Comparison of ENCODE assay signal across 23 cellular contexts in genomic region chr11:88246680-88247079, GRCh38.
DNase-seq lines count a peak whose midpoint lies in the region; ATAC-seq and TF ChIP-seq lines count a peak whose summit lies in the region.
"Had no signal": no experiment of that assay in that cellular context is flagged by ENCODE, and none has a peak within 500 bp of the region (broad histone marks: within the 10 kb centered on the region; RNA-seq: fewer than 3 reads in every experiment).

No MANE protein-coding gene starts in this region.

- no peak for TF ChIP-seq RAD21 in IMR-90 (IDR thresholded peaks at IDR 0.05; ENCODE audit: low read length)

- no peak overlapping the region for H3K4me3 ChIP-seq in IMR-90 (ENCODE audit: insufficient read depth, low read depth, low read length)
- no peak overlapping the region for H3K4me3 ChIP-seq in body of pancreas
- no peak overlapping the region for H3K4me3 ChIP-seq in Caco-2 (ENCODE audit: low read depth, low read length)
- H3K4me3 ChIP-seq: colonic mucosa, gastrocnemius medialis, spleen had no signal

- no peak overlapping the region for H3K4ac ChIP-seq in IMR-90 (ENCODE audit: low read depth, low read length)

- BruUV-seq in IMR-90 (replicated peaks; lab: Mats Ljungman, UMichigan) = no TSS peak
- no TSS peak for BruUV-seq in Caco-2 (replicated peaks; lab: Mats Ljungman, UMichigan)

- TF ChIP-seq POLR2A in IMR-90 (IDR thresholded peaks at IDR 0.05; ENCODE audit: low read depth, low read length) = no peak
- TF ChIP-seq POLR2A in body of pancreas (IDR thresholded peaks at IDR 0.05) = no peak

- H3K27me3 ChIP-seq in IMR-90 (ENCODE audit: control insufficient read depth, insufficient read depth, low read length) (no peaks in the 10 kb centered on the region), body of pancreas (no peaks in the 10 kb centered on the region), Caco-2 (replicated peaks; ENCODE audit: control insufficient read depth, insufficient read depth, low read length) (no peaks in the 10 kb centered on the region)
- H3K27me3 ChIP-seq: colonic mucosa, gastrocnemius medialis, spleen had no signal

- TF ChIP-seq CTCF in IMR-90 (conservative IDR thresholded peaks at IDR 0.05; ENCODE audit: low read depth, low read length) (no peak), body of pancreas (IDR thresholded peaks at IDR 0.05) (no peak), Caco-2 (IDR thresholded peaks at IDR 0.05; ENCODE audit: insufficient read depth in 1 of 2, low read depth in 1 of 2, low read length in 1 of 2, severe bottlenecking in 1 of 2, unreplicated experiment in 1 of 2) (no peak)

- no peak overlapping the region for H2BK120ac ChIP-seq in IMR-90 (ENCODE audit: low read depth, low read length)

- CTCF ChIA-PET in IMR-90 (lab: Yijun Ruan, JAX) (interaction anchor here (0.6 to 1.0 kb wide), 3 partner anchors 9 to 293 kb away, joined by 3 to 9 read pairs (median 4); no protein-coding TSS in a partner anchor), Caco-2 (lab: Charles Lee) (no interaction called here)

- no peak overlapping the region for H2BK20ac ChIP-seq in IMR-90 (ENCODE audit: low read depth, low read length)

- POLR2A ChIA-PET in IMR-90 (lab: Charles Lee; ENCODE audit: unreplicated experiment) (no interaction called here), Caco-2 (lab: Charles Lee) (no interaction called here)

- H3K27ac Mint-ChIP-seq in Caco-2 (ENCODE audit: unreplicated experiment) = no peak overlapping the region
- H3K27ac Mint-ChIP-seq: activated naive CD4-positive, alpha-beta T cell treated with anti-CD3 and anti-CD28 coated beads, Interleukin-2, amount 50 U/mL, for 72 hours; H9; mesothelial cell of epicardium; stimulated activated naive CD8-positive, alpha-beta T cell treated with anti-CD3 and anti-CD28 coated beads, Interleukin-15, Interleukin-2, amounts not matched to agents 100 ng/mL and 50 ng/mL, for 24 hours had no signal

- H3K4me2 ChIP-seq in IMR-90 (ENCODE audit: low read depth, low read length) = no peak overlapping the region

- H3K4me3 Mint-ChIP-seq in Caco-2 (ENCODE audit: unreplicated experiment) = no peak overlapping the region
- H3K4me3 Mint-ChIP-seq: H9; mesothelial cell of epicardium; stimulated activated naive CD8-positive, alpha-beta T cell treated with anti-CD3 and anti-CD28 coated beads, Interleukin-15, Interleukin-2, amounts not matched to agents 100 ng/mL and 50 ng/mL, for 24 hours had no signal

- no peak overlapping the region for H3K18ac ChIP-seq in IMR-90 (ENCODE audit: low read depth, low read length)

- H4K5ac ChIP-seq in IMR-90 (ENCODE audit: low read depth, low read length) = no peak overlapping the region

- peaks cover 17% of the 10 kb centered on the region for H3K9me3 Mint-ChIP-seq in Caco-2 (ENCODE audit: unreplicated experiment)

- no peak overlapping the region for H2AK9ac ChIP-seq in IMR-90 (replicated peaks; ENCODE audit: low read depth, low read length, poor library complexity)

- no peak overlapping the region for H2BK5ac ChIP-seq in IMR-90 (ENCODE audit: low read depth, low read length, poor library complexity, severe bottlenecking)

- no peak overlapping the region for H3K14ac ChIP-seq in IMR-90 (replicated peaks; ENCODE audit: low read depth, low read length)

- no peak overlapping the region for H2BK15ac ChIP-seq in IMR-90 (ENCODE audit: low read depth, low read length)

- H3K9me3 ChIP-seq in IMR-90 (ENCODE audit: control insufficient read depth, insufficient read depth, low read length) (no peaks in the 10 kb centered on the region), body of pancreas (no peaks in the 10 kb centered on the region), Caco-2 (peaks cover 5% of the 10 kb centered on the region; the same call in 1 of the 2 replicates)
- H3K9me3 ChIP-seq: colonic mucosa, gastrocnemius medialis had no signal

- no peak overlapping the region for H3K9ac ChIP-seq in IMR-90 (ENCODE audit: low read depth, low read length)

- H4K91ac ChIP-seq in IMR-90 (ENCODE audit: insufficient read depth, low read depth, low read length) = no peak overlapping the region

- H3K27me3 Mint-ChIP-seq in Caco-2 (ENCODE audit: insufficient read depth, unreplicated experiment) = peaks cover 7% of the 10 kb centered on the region
- H3K27me3 Mint-ChIP-seq: stimulated activated naive CD8-positive, alpha-beta T cell treated with anti-CD3 and anti-CD28 coated beads, Interleukin-15, Interleukin-2, amounts not matched to agents 100 ng/mL and 50 ng/mL, for 24 hours had no signal

- no peaks in the 10 kb centered on the region for H3K9me1 ChIP-seq in IMR-90 (ENCODE audit: insufficient read depth, low read length)

- WGBS in IMR-90 (ENCODE audit: extremely low coverage in 2 of 2, insufficient read length in 1 of 2), 2 experiments = 20% methylated on average over 1 of the region's 3 CpGs; no CpG with 5 or more reads in 1 of the 2 experiments
- 79 to 84% methylated on average over 3 of the region's 3 CpGs for WGBS in body of pancreas, 2 donors

- H3K27ac ChIP-seq in IMR-90 (ENCODE audit: insufficient read depth, low read length) (no peak overlapping the region), body of pancreas (no peak overlapping the region)
- H3K27ac ChIP-seq: colonic mucosa, gastrocnemius medialis, spleen had no signal

- no peaks in the 10 kb centered on the region for H3K4me1 Mint-ChIP-seq in Caco-2 (ENCODE audit: low read depth, unreplicated experiment)
- H3K4me1 Mint-ChIP-seq: H9 had no signal

- no peak overlapping the region for H3K23ac ChIP-seq in IMR-90 (ENCODE audit: low read depth, low read length)

- H3K36me3 Mint-ChIP-seq in Caco-2 (ENCODE audit: insufficient read depth, unreplicated experiment) = no peaks in the 10 kb centered on the region

- DNase-seq in AG08395 (ENCODE audit: low spot score) = peak; percentile 88
- DNase-seq in IMR-90 = peak; percentile 86
- DNase-seq in body of pancreas = peak in 1 of 4 donors; percentile 9
- peak; percentile 37 for DNase-seq in glomerular visceral epithelial cell (ENCODE audit: extremely low spot score)
- no peak for DNase-seq in Caco-2
- no peak for DNase-seq in SKM-1 treated with dmso at 0.1 percent for 144 hours (lab: John Stamatoyannopoulos, UW; ENCODE audit: unreplicated experiment)
- DNase-seq in hepatic stellate cell (ENCODE audit: low spot score) = no peak
- no peak for DNase-seq in HuH-7 (ENCODE audit: low spot score)
- DNase-seq: activated CD4-positive, CD25-positive, alpha-beta regulatory T cell treated with anti-CD3 and anti-CD28 coated beads, Interleukin-2, amount 50 U/mL, for 72 hours; AML-193; colonic mucosa; DMS 273 treated with DMSO at 0.1 percent for 48 hours; gastrocnemius medialis; H9; Karpas-422; NCI-H187 treated with DMSO at 0.1 percent for 48 hours; NCI-H524 treated with DMSO at 0.1 percent for 48 hours; occipital lobe; OCI-M1; spleen had no signal

- H3K79me1 ChIP-seq in IMR-90 (ENCODE audit: low read depth in 1 of 2, low read length in 2 of 2) = no peaks in the 10 kb centered on the region

- no peak overlapping the region for H4K8ac ChIP-seq in IMR-90 (ENCODE audit: low read depth in 2 of 2, low read length in 2 of 2)

- no peaks in the 10 kb centered on the region for H3K36me3 ChIP-seq in IMR-90 (ENCODE audit: control insufficient read depth, insufficient read depth, low read length)
- no peaks in the 10 kb centered on the region for H3K36me3 ChIP-seq in body of pancreas (replicated peaks in 1 of 2; ENCODE audit: insufficient read depth in 1 of 2, low read depth in 2 of 2)
- H3K36me3 ChIP-seq in Caco-2 (ENCODE audit: control insufficient read depth, insufficient read depth, low read length) = no peaks in the 10 kb centered on the region
- H3K36me3 ChIP-seq: colonic mucosa, gastrocnemius medialis, spleen had no signal

- no peak overlapping the region for H3K56ac ChIP-seq in IMR-90 (ENCODE audit: extremely low read depth, insufficient read depth, low read length)

- ATAC-seq in IMR-90 (ENCODE audit: low read depth) (peak; percentile 37; the same call in 1 of the 2 replicates), body of pancreas (peak; percentile 40)
- ATAC-seq: activated naive CD4-positive, alpha-beta T cell treated with anti-CD3 and anti-CD28 coated beads, Interleukin-2, amount 50 U/mL, for 72 hours; gastrocnemius medialis had no signal

- intact Hi-C loops in IMR-90 (cut with micrococcal nuclease) (no loop called here), body of pancreas (cut with DNase I) (no loop called here), Caco-2 (cut with micrococcal nuclease; ENCODE audit: unreplicated experiment) (no loop called here)

- no peak overlapping the region for H2AFZ ChIP-seq in IMR-90 (replicated peaks; ENCODE audit: low read length, poor library complexity)

- dilution Hi-C loops in IMR-90 (cut with HindIII; ENCODE audit: low sequenced_read_pairs, unreplicated experiment) = no loop called here

- no peaks in the 10 kb centered on the region for H3K4me1 ChIP-seq in IMR-90 (ENCODE audit: control insufficient read depth, insufficient read depth, low read length)
- no peaks in the 10 kb centered on the region for H3K4me1 ChIP-seq in body of pancreas
- no peaks in the 10 kb centered on the region for H3K4me1 ChIP-seq in Caco-2
- H3K4me1 ChIP-seq: colonic mucosa, spleen had no signal

- no peak overlapping the region for H2AK5ac ChIP-seq in IMR-90 (ENCODE audit: low read depth, low read length)

- no peaks in the 10 kb centered on the region for H4K20me1 ChIP-seq in IMR-90 (ENCODE audit: insufficient read depth, low read length)

- in situ Hi-C loops in IMR-90 (cut with MboI; ENCODE audit: low sequenced_read_pairs) = no loop called here

TF ChIP-seq in IMR-90, 13 proteins besides CTCF, POLR2A, EP300 and RAD21 (continues in another document):
- TF ChIP-seq FOS (IDR thresholded peaks at IDR 0.05; ENCODE audit: low read depth, low read length) (no peak), CEBPB (IDR thresholded peaks at IDR 0.05; ENCODE audit: low read depth, low read length) (no peak), MXI1 (IDR thresholded peaks at IDR 0.05; ENCODE audit: borderline replicate concordance, low read depth, low read length) (no peak), NFE2L2 (IDR thresholded peaks at IDR 0.05; ENCODE audit: low read depth, low read length) (no peak), BHLHE40 (IDR thresholded peaks at IDR 0.05; ENCODE audit: low read depth, low read length) (no peak), RFX5 (IDR thresholded peaks at IDR 0.05; ENCODE audit: low read depth, low read length) (no peak), CHD1 (IDR thresholded peaks at IDR 0.05; ENCODE audit: low read depth, low read length) (no peak), USF2 (IDR thresholded peaks at IDR 0.05; ENCODE audit: low read depth, low read length) (no peak), MAZ (IDR thresholded peaks at IDR 0.05; ENCODE audit: borderline replicate concordance, low read depth, low read length) (no peak), SMC3 (IDR thresholded peaks at IDR 0.05; ENCODE audit: low read depth, low read length) (no peak)

Comparison
In these comparisons a context has a peak if more than half of its experiments do, and no peak if none do; other contexts are left out.
1. DNase-seq: peak in AG08395 (single experiment), IMR-90 (single experiment) and glomerular visceral epithelial cell (single experiment); none in Caco-2 (0 of 2), SKM-1 treated with dmso at 0.1 percent for 144 hours (single experiment), hepatic stellate cell (single experiment) and HuH-7 (single experiment).